In the genomic region with DNA sequence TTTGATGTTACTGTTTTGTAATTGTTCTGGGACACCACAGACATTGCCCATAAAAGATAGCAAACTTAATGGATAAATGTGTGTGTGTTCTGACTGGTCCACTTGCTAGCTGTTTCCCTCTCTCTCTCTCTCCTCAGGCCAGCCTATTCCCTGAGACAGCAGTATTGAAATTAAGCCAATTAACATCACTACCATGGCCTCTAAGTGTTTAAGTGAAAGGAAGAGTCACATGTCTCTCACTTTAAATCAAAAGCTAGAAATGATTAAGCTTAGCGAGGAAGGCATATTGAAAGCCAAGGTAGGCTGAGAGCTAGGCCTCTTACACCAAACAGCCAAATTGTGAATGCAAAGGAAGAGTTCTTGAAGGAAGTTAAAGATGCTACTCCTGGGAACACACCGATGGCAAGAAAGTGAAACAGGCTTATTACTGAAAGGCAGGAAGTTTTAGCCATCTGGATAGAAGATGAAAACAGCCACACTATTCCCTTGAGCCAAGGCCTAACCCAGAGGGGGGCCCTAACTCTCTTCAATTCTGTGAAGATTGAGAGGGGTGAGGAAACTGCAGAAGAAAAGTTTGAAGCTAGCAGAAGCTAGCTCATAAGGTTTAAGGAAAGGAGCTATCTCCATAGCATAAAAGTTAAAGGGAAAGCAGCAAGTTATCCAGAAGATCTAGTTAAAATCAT, we compare ENCODE assay signal across 20 cellular contexts.
DNase-seq lines count a peak whose midpoint lies in the region; ATAC-seq and TF ChIP-seq lines count a peak whose summit lies in the region.
"Had no signal": no experiment of that assay in that cellular context is flagged by ENCODE, and none has a peak within 500 bp of the region (broad histone marks: within the 10 kb centered on the region; RNA-seq: fewer than 3 reads in every experiment).

No MANE protein-coding gene starts in this region.

- H3K36me3 ChIP-seq in osteoblast (ENCODE audit: insufficient read depth, low read length) (no peaks in the 10 kb centered on the region), tibial artery (no peaks in the 10 kb centered on the region)
- H3K36me3 ChIP-seq in CD8-positive, alpha-beta memory T cell (ENCODE audit: insufficient read depth, low read length), result no peaks in the 10 kb centered on the region

- H2AFZ ChIP-seq in osteoblast (ENCODE audit: low read length), result peak overlapping the region; percentile 35
- H2AFZ ChIP-seq: GM23338 had no signal

- peak overlapping the region in 1 of 2 donors; percentile 17 for H3K27ac Mint-ChIP-seq in activated naive CD4-positive, alpha-beta T cell treated with anti-CD3 and anti-CD28 coated beads, Interleukin-2, amount 50 U/mL, for 72 hours
- H3K27ac Mint-ChIP-seq in activated naive CD4-positive, alpha-beta T cell treated with anti-CD3 and anti-CD28 coated beads for 36 hours, result no peak overlapping the region
- H3K27ac Mint-ChIP-seq in CD8-positive, alpha-beta memory T cell, result peak overlapping the region in 1 of 8 donors; percentile 66
- no peak overlapping the region for H3K27ac Mint-ChIP-seq in activated naive CD8-positive, alpha-beta T cell treated with anti-CD3 and anti-CD28 coated beads, Interleukin-2, amount 50 U/mL, for 24 hours
- H3K27ac Mint-ChIP-seq: GM23338, T-cell had no signal

- no peak overlapping the region for H3K27ac ChIP-seq in osteoblast (ENCODE audit: low read depth, low read length)
- no peak overlapping the region for H3K27ac ChIP-seq in CD8-positive, alpha-beta memory T cell (ENCODE audit: low read depth, low read length)
- H3K27ac ChIP-seq in tibial artery, result no peak overlapping the region

- POLR2A ChIA-PET in CD8-positive, alpha-beta memory T cell (lab: Charles Lee), result no interaction called here

- no peak overlapping the region for H3K4me3 Mint-ChIP-seq in activated naive CD4-positive, alpha-beta T cell treated with anti-CD3 and anti-CD28 coated beads for 36 hours
- no peak overlapping the region for H3K4me3 Mint-ChIP-seq in CD8-positive, alpha-beta memory T cell
- no peak overlapping the region for H3K4me3 Mint-ChIP-seq in activated naive CD8-positive, alpha-beta T cell treated with anti-CD3 and anti-CD28 coated beads, Interleukin-2, amount 50 U/mL, for 24 hours
- H3K4me3 Mint-ChIP-seq: GM23338, T-cell had no signal

- no peaks in the 10 kb centered on the region for H3K27me3 ChIP-seq in osteoblast (ENCODE audit: insufficient read depth, low read length)
- H3K27me3 ChIP-seq in CD8-positive, alpha-beta memory T cell (ENCODE audit: insufficient read depth, low read length, poor library complexity, severe bottlenecking), result no peaks in the 10 kb centered on the region
- no peaks in the 10 kb centered on the region for H3K27me3 ChIP-seq in tibial artery

- no peaks in the 10 kb centered on the region for H3K27me3 Mint-ChIP-seq in activated naive CD4-positive, alpha-beta T cell treated with anti-CD3 and anti-CD28 coated beads for 36 hours (ENCODE audit: low read depth)
- no peaks in the 10 kb centered on the region for H3K27me3 Mint-ChIP-seq in CD8-positive, alpha-beta memory T cell
- H3K27me3 Mint-ChIP-seq in activated naive CD8-positive, alpha-beta T cell treated with anti-CD3 and anti-CD28 coated beads, Interleukin-2, amount 50 U/mL, for 24 hours, result no peaks in the 10 kb centered on the region
- H3K27me3 Mint-ChIP-seq: T-cell had no signal

- H3K9me3 ChIP-seq in osteoblast (ENCODE audit: low read depth, low read length), result no peaks in the 10 kb centered on the region
- H3K9me3 ChIP-seq in CD8-positive, alpha-beta memory T cell (ENCODE audit: low read length), result no peaks in the 10 kb centered on the region
- H3K9me3 ChIP-seq in tibial artery, result no peaks in the 10 kb centered on the region

- no peaks in the 10 kb centered on the region for H3K79me2 ChIP-seq in osteoblast (ENCODE audit: insufficient read depth, low read length)

- peaks cover 0 to 8% of the 10 kb centered on the region in 2 donors for H3K9me3 Mint-ChIP-seq in activated naive CD4-positive, alpha-beta T cell treated with anti-CD3 and anti-CD28 coated beads, Interleukin-2, amount 50 U/mL, for 72 hours
- H3K9me3 Mint-ChIP-seq in activated naive CD4-positive, alpha-beta T cell treated with anti-CD3 and anti-CD28 coated beads for 36 hours, result no peaks in the 10 kb centered on the region
- no peaks in the 10 kb centered on the region for H3K9me3 Mint-ChIP-seq in CD8-positive, alpha-beta memory T cell
- H3K9me3 Mint-ChIP-seq in activated naive CD8-positive, alpha-beta T cell treated with anti-CD3 and anti-CD28 coated beads, Interleukin-2, amount 50 U/mL, for 24 hours, result no peaks in the 10 kb centered on the region
- H3K9me3 Mint-ChIP-seq: GM23338, T-cell had no signal

- H4K20me1 ChIP-seq in osteoblast (ENCODE audit: insufficient read depth, low read length), result no peaks in the 10 kb centered on the region

- H3K4me3 ChIP-seq in osteoblast (ENCODE audit: insufficient read depth, low read length) (no peak overlapping the region), tibial artery (no peak overlapping the region)
- H3K4me3 ChIP-seq in CD8-positive, alpha-beta memory T cell (ENCODE audit: low read length), result no peak overlapping the region
- H3K4me3 ChIP-seq: GM23338 had no signal

- no peaks in the 10 kb centered on the region for H3K4me1 ChIP-seq in osteoblast (ENCODE audit: insufficient read depth, low read length)
- no peaks in the 10 kb centered on the region for H3K4me1 ChIP-seq in CD8-positive, alpha-beta memory T cell (ENCODE audit: insufficient read depth, low read length)
- no peaks in the 10 kb centered on the region for H3K4me1 ChIP-seq in tibial artery

- CTCF ChIA-PET in activated naive CD4-positive, alpha-beta T cell treated with anti-CD3 and anti-CD28 coated beads for 36 hours (lab: Charles Lee), result interaction anchor here (0.6 to 1.5 kb wide), 4 partner anchors 9 to 402 kb away, joined by 3 to 5 read pairs (median 3); no protein-coding TSS in a partner anchor
- CTCF ChIA-PET in CD8-positive, alpha-beta memory T cell (lab: Charles Lee), result no interaction called here

- TF ChIP-seq CTCF in osteoblast (IDR thresholded peaks at IDR 0.05; ENCODE audit: extremely low read depth, low read depth, low read length) (no peak), tibial artery (IDR thresholded peaks at IDR 0.05) (no peak)

- no peak for DNase-seq in activated naive CD4-positive, alpha-beta T cell treated with anti-CD3 and anti-CD28 coated beads, Interleukin-2, amount 50 U/mL, for 72 hours (ENCODE audit: low spot score in 2 of 2)
- DNase-seq in activated naive CD4-positive, alpha-beta T cell treated with anti-CD3 and anti-CD28 coated beads for 36 hours, result no peak
- peak; percentile 60 for DNase-seq in NCI-H82 treated with DMSO at 0.1 percent for 48 hours (lab: John Stamatoyannopoulos, UW; ENCODE audit: unreplicated experiment)
- no peak for DNase-seq in osteoblast (ENCODE audit: insufficient read length, low spot score, missing footprints)
- no peak for DNase-seq in CD8-positive, alpha-beta memory T cell
- DNase-seq in tibial artery, result no peak
- no peak for DNase-seq in activated naive CD8-positive, alpha-beta T cell treated with anti-CD3 and anti-CD28 coated beads, Interleukin-2, amount 50 U/mL, for 24 hours
- DNase-seq: C1 segment of cervical spinal cord; NCI-H1105; NCI-H2081; NCI-H2171 treated with DMSO at 0.1 percent for 48 hours; NCI-H446; NCI-H526 treated with DMSO at 0.1 percent for 48 hours; NK-92 treated with Interleukin-12 subunit alpha and Interleukin-12 subunit beta, amount 100 ng/mL, for 24 hours; SHP77; T-cell had no signal

- peaks cover 7% of the 10 kb centered on the region for H3K4me1 Mint-ChIP-seq in activated naive CD4-positive, alpha-beta T cell treated with anti-CD3 and anti-CD28 coated beads for 36 hours (ENCODE audit: low read depth)
- peaks cover 0 to 4% (median 2%) of the 10 kb centered on the region in 3 donors for H3K4me1 Mint-ChIP-seq in CD8-positive, alpha-beta memory T cell
- H3K4me1 Mint-ChIP-seq in activated naive CD8-positive, alpha-beta T cell treated with anti-CD3 and anti-CD28 coated beads, Interleukin-2, amount 50 U/mL, for 24 hours, result peaks cover 4% of the 10 kb centered on the region

- no peak overlapping the region for H3K4me2 ChIP-seq in osteoblast (ENCODE audit: insufficient read depth, low read length)
- H3K4me2 ChIP-seq: GM23338 had no signal

- peak; percentile 18 to 82 for ATAC-seq in activated naive CD4-positive, alpha-beta T cell treated with anti-CD3 and anti-CD28 coated beads, Interleukin-2, amount 50 U/mL, for 72 hours
- peak; percentile 48 for ATAC-seq in GM19438 (IDR thresholded peaks at IDR 0.05; ENCODE audit: low read depth, unreplicated experiment)
- ATAC-seq in activated naive CD8-positive, alpha-beta T cell treated with anti-CD3 and anti-CD28 coated beads, Interleukin-2, amount 50 U/mL, for 24 hours, result no peak
- ATAC-seq: GM23338, HCT116, SK-N-SH treated with all-trans-retinoic acid at 6 μM for 48 hours, T-cell had no signal

- no peaks in the 10 kb centered on the region for H3K36me3 Mint-ChIP-seq in activated naive CD4-positive, alpha-beta T cell treated with anti-CD3 and anti-CD28 coated beads, Interleukin-2, amount 50 U/mL, for 72 hours
- no peaks in the 10 kb centered on the region for H3K36me3 Mint-ChIP-seq in activated naive CD4-positive, alpha-beta T cell treated with anti-CD3 and anti-CD28 coated beads for 36 hours (ENCODE audit: low read depth)
- peaks cover 0 to 19% (median 16%) of the 10 kb centered on the region in 3 donors for H3K36me3 Mint-ChIP-seq in CD8-positive, alpha-beta memory T cell
- H3K36me3 Mint-ChIP-seq in activated naive CD8-positive, alpha-beta T cell treated with anti-CD3 and anti-CD28 coated beads, Interleukin-2, amount 50 U/mL, for 24 hours (ENCODE audit: low read depth), result no peaks in the 10 kb centered on the region

- intact Hi-C loops in activated naive CD4-positive, alpha-beta T cell treated with anti-CD3 and anti-CD28 coated beads for 36 hours (cut with micrococcal nuclease), result no loop called here
- intact Hi-C loops in tibial artery (cut with DNase I; ENCODE audit: low total_unique reads), result no loop called here
